Comparison of ENCODE assay signal across 18 cellular contexts in the genomic region with DNA sequence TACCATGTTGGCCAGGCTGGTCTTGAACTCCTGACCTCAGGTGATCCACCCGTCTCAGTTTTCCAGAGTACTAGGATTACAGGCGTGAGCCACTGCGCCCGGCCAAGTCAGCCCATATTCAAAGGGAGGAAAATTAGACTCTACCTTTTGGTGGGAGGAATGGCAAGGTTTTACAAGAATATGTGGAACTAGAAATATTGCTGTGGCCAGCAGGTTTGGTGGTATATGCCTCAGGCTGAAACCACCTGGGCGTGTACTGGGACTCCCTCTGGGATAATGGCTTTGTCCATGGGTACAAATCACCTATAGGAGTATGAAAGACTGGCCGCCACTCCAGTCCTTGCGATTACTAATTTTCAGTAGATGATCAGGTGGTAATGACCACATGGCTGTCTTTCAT.
"Had no signal": no experiment of that assay in that cellular context is flagged by ENCODE, and none has a peak within 500 bp of the region (broad histone marks: within the 10 kb centered on the region; RNA-seq: fewer than 3 reads in every experiment).

No MANE protein-coding gene starts in this region.

- H3K36me3 ChIP-seq: MG63, SJSA1 had no signal

- H3K27me3 ChIP-seq: MG63, SJSA1 had no signal

- DNase-seq: KBM-7, MG63, NCI-H1092, NCI-H1105 treated with DMSO at 0.1 percent for 48 hours, NCI-H1417 treated with DMSO at 0.1 percent for 48 hours, NCI-H1694, NCI-H187 treated with DMSO at 0.1 percent for 48 hours, NCI-H2029 treated with DMSO at 0.1 percent for 48 hours, NCI-H2107, NCI-H2227 treated with DMSO at 0.1 percent for 48 hours, NCI-H524, NCI-H526 treated with DMSO at 0.1 percent for 48 hours, NCI-H774, Right ventricle myocardium superior, RPMI8226, SIG-M5 had no signal

- H3K27ac ChIP-seq: SJSA1, SK-N-MC had no signal

- H3K9me3 ChIP-seq: MG63, SJSA1 had no signal

- H3K4me3 ChIP-seq: MG63, SJSA1, SK-N-MC had no signal
